11 cellular contexts compared by ENCODE assay signal in genomic region chr16:66335704-66336329, GRCh38. TPM values are rescaled to one million over a fixed set of nuclear protein-coding genes. Genes with fewer than 3 reads are reported as not detected.
DNase-seq lines count a peak whose midpoint lies in the region; ATAC-seq, FAIRE-seq and TF ChIP-seq lines count a peak whose summit lies in the region.
"Had no signal": no experiment of that assay in that cellular context is flagged by ENCODE, and none has a peak within 500 bp of the region (broad histone marks: within the 10 kb centered on the region; RNA-seq: fewer than 3 reads in every experiment).

No MANE protein-coding gene starts in this region.

- H3K4me3 Mint-ChIP-seq in astrocyte (ENCODE audit: unreplicated experiment): no peak overlapping the region
- H3K4me3 Mint-ChIP-seq in activated T-cell treated with anti-CD3 and anti-CD28 coated beads, Interleukin-2, amount 50 U/mL, for 24 hours: no peak overlapping the region
- H3K4me3 Mint-ChIP-seq: CD4-positive, alpha-beta T cell had no signal

- H3K27me3 Mint-ChIP-seq in astrocyte (ENCODE audit: low read depth, unreplicated experiment): peaks cover 21% of the 10 kb centered on the region
- peaks cover 17% of the 10 kb centered on the region for H3K27me3 Mint-ChIP-seq in activated T-cell treated with anti-CD3 and anti-CD28 coated beads, Interleukin-2, amount 50 U/mL, for 24 hours

- H3K9ac ChIP-seq in astrocyte (ENCODE audit: low read length): no peak overlapping the region

- H3K4me1 ChIP-seq in astrocyte (ENCODE audit: insufficient read depth, low read length): peaks cover 5% of the 10 kb centered on the region

- no peaks in the 10 kb centered on the region for H3K36me3 ChIP-seq in astrocyte (ENCODE audit: insufficient read depth, low read length)

- no peak overlapping the region for H2AFZ ChIP-seq in astrocyte (ENCODE audit: low read depth, low read length)

- H3K27ac ChIP-seq in astrocyte (ENCODE audit: low read depth, low read length): no peak overlapping the region
- peak overlapping the region; percentile 76 for H3K27ac ChIP-seq in layer of hippocampus (ENCODE audit: low read depth, low read length)

- H3K36me3 Mint-ChIP-seq in astrocyte (ENCODE audit: low read depth, unreplicated experiment): no peaks in the 10 kb centered on the region
- no peaks in the 10 kb centered on the region for H3K36me3 Mint-ChIP-seq in activated T-cell treated with anti-CD3 and anti-CD28 coated beads, Interleukin-2, amount 50 U/mL, for 24 hours (ENCODE audit: low read depth)

- peaks cover 17% of the 10 kb centered on the region for H3K9me3 Mint-ChIP-seq in astrocyte (ENCODE audit: unreplicated experiment)
- H3K9me3 Mint-ChIP-seq in activated T-cell treated with anti-CD3 and anti-CD28 coated beads, Interleukin-2, amount 50 U/mL, for 24 hours: no peaks in the 10 kb centered on the region
- H3K9me3 Mint-ChIP-seq: CD4-positive, alpha-beta T cell had no signal

- no peak overlapping the region for H3K27ac Mint-ChIP-seq in astrocyte (ENCODE audit: unreplicated experiment)
- no peak overlapping the region for H3K27ac Mint-ChIP-seq in activated T-cell treated with anti-CD3 and anti-CD28 coated beads, Interleukin-2, amount 50 U/mL, for 24 hours
- H3K27ac Mint-ChIP-seq: CD4-positive, alpha-beta T cell had no signal

- H3K4me3 ChIP-seq in astrocyte (ENCODE audit: insufficient read depth, low read depth, low read length): no peak overlapping the region

- no peak for TF ChIP-seq CTCF in astrocyte (IDR thresholded peaks at IDR 0.05; ENCODE audit: insufficient read depth, low read depth, low read length)

- H3K27me3 ChIP-seq in astrocyte (ENCODE audit: insufficient read depth, low read length) (peaks cover 15% of the 10 kb centered on the region), layer of hippocampus (ENCODE audit: control insufficient read depth, insufficient read depth, low read length) (peaks cover 2% of the 10 kb centered on the region)

- peaks cover 4% of the 10 kb centered on the region for H3K9me3 ChIP-seq in astrocyte (ENCODE audit: insufficient read depth, low read depth, low read length)

- H3K4me2 ChIP-seq in astrocyte (ENCODE audit: low read length): peak overlapping the region; percentile 11

- FAIRE-seq in astrocyte (lab: Jason Lieb, UNC): no peak

- no peak for ATAC-seq in HG02759 (IDR thresholded peaks at IDR 0.05; ENCODE audit: unreplicated experiment)
- no peak for ATAC-seq in GM19023 (IDR thresholded peaks at IDR 0.05; ENCODE audit: unreplicated experiment)

- peak; percentile 29 for DNase-seq in COLO829 (ENCODE audit: low spot score)
- DNase-seq in NCI-H2029 treated with DMSO at 0.1 percent for 48 hours (lab: John Stamatoyannopoulos, UW): peak; percentile 78
- DNase-seq in astrocyte (ENCODE audit: low read depth): peak; percentile 65
- DNase-seq in central memory CD4-positive, alpha-beta T cell: no peak
- no peak for DNase-seq in activated T-cell treated with anti-CD3 and anti-CD28 coated beads, Interleukin-2, amount 50 U/mL, for 24 hours
- DNase-seq: activated CD8-positive, alpha-beta memory T cell treated with anti-CD3 and anti-CD28 coated beads for 24 hours; CD4-positive, alpha-beta T cell; effector CD4-positive, alpha-beta T cell had no signal

- H3K79me2 ChIP-seq in astrocyte (ENCODE audit: insufficient read depth, low read length): no peaks in the 10 kb centered on the region

- H3K4me1 Mint-ChIP-seq in astrocyte (ENCODE audit: low read depth, unreplicated experiment): peaks cover 4% of the 10 kb centered on the region
- H3K4me1 Mint-ChIP-seq in activated T-cell treated with anti-CD3 and anti-CD28 coated beads, Interleukin-2, amount 50 U/mL, for 24 hours (ENCODE audit: low read depth): no peaks in the 10 kb centered on the region

- H4K20me1 ChIP-seq in astrocyte (ENCODE audit: insufficient read depth, low read length): no peaks in the 10 kb centered on the region

RNA-seq across cellular contexts. Expression of gene CDH5, which starts 30.7 kb away (rescaled TPM):
- 0.30 TPM in 1 of 2 replicates, not detected in the other for total RNA-seq in astrocyte
- total RNA-seq: CD4-positive, alpha-beta T cell had no signal

Comparison
In these comparisons a context has a peak if more than half of its experiments do, and no peak if none do; other contexts are left out.
1. DNase-seq: peak in COLO829 (single experiment), NCI-H2029 treated with DMSO at 0.1 percent for 48 hours (single experiment) and astrocyte (single experiment); none in central memory CD4-positive, alpha-beta T cell (single experiment) and activated T-cell treated with anti-CD3 and anti-CD28 coated beads, Interleukin-2, amount 50 U/mL, for 24 hours (single experiment).